Comparison of ENCODE assay signal across 34 cellular contexts in genomic region chr1:47753808-47754207, GRCh38.
DNase-seq lines count a peak whose midpoint lies in the region; ATAC-seq and TF ChIP-seq lines count a peak whose summit lies in the region.
"Had no signal": no experiment of that assay in that cellular context is flagged by ENCODE, and none has a peak within 500 bp of the region (broad histone marks: within the 10 kb centered on the region; RNA-seq: fewer than 3 reads in every experiment).

No MANE protein-coding gene starts in this region.

- CTCF ChIA-PET in OCI-LY7 (lab: Charles Lee; ENCODE audit: unreplicated experiment), result no interaction called here

- no peak for DNase-seq in DMS153 treated with DMSO at 0.1 percent for 48 hours (lab: John Stamatoyannopoulos, UW; ENCODE audit: unreplicated experiment)
- DNase-seq in OCI-LY7 (ENCODE audit: low spot score), result no peak
- DNase-seq in mucosa of descending colon, result no peak
- DNase-seq in NCI-H2196 treated with DMSO at 0.1 percent for 48 hours (lab: John Stamatoyannopoulos, UW; ENCODE audit: unreplicated experiment), result no peak
- DNase-seq: activated CD4-positive, alpha-beta T cell treated with anti-CD3 and anti-CD28 coated beads, Interleukin-2, amount 50 U/mL, for 1 hour; activated CD4-positive, CD25-positive, alpha-beta regulatory T cell; activated gamma-delta T cell; activated naive CD8-positive, alpha-beta T cell treated with anti-CD3 and anti-CD28 coated beads for 36 hours; activated T-cell treated with anti-CD3 and anti-CD28 coated beads, Interleukin-2, amount 50 U/mL, for 24 hours; aorta; BE2C; CD8-positive, alpha-beta memory T cell; gastrocnemius medialis; lower lobe of right lung; midbrain; NCI-H1092; NCI-H1694 treated with DMSO at 0.1 percent for 48 hours; NCI-H2171; NCI-H524 treated with DMSO at 0.1 percent for 48 hours; occipital lobe; PC-9; sigmoid colon; stimulated activated CD4-positive, alpha-beta T cell treated with anti-CD3 and anti-CD28 coated beads, Interleukin-4, amount 100 ng/mL, for 1 hour; T-helper 1 cell; tibial artery had no signal

- H3K79me2 ChIP-seq in OCI-LY3 (ENCODE audit: low read length) (no peaks in the 10 kb centered on the region), OCI-LY7 (ENCODE audit: insufficient read depth, low read depth, low read length) (no peaks in the 10 kb centered on the region)
- H3K79me2 ChIP-seq: hepatocyte had no signal

- H3K4me3 ChIP-seq in OCI-LY3 (ENCODE audit: low read length), result no peak overlapping the region
- no peak overlapping the region for H3K4me3 ChIP-seq in OCI-LY7 (ENCODE audit: low read depth, low read length, poor library complexity, severe bottlenecking)
- no peak overlapping the region for H3K4me3 ChIP-seq in mucosa of descending colon
- H3K4me3 ChIP-seq: gastrocnemius medialis, hepatocyte, lower lobe of right lung, PC-9, prostate gland, sigmoid colon, SK-N-MC, tibial artery, vagina had no signal

- H3K27ac ChIP-seq in OCI-LY3 (ENCODE audit: low read length) (no peak overlapping the region), OCI-LY7 (ENCODE audit: low read depth, low read length, poor library complexity, severe bottlenecking) (no peak overlapping the region)
- H3K27ac ChIP-seq: gastrocnemius medialis, hepatocyte, lower lobe of right lung, PC-9, prostate gland, sigmoid colon, SK-N-MC, vagina had no signal

- H3K36me3 ChIP-seq in OCI-LY3 (replicated peaks; ENCODE audit: low read depth, low read length), result no peaks in the 10 kb centered on the region
- no peaks in the 10 kb centered on the region for H3K36me3 ChIP-seq in OCI-LY7 (ENCODE audit: insufficient read depth, low read length)
- no peaks in the 10 kb centered on the region for H3K36me3 ChIP-seq in mucosa of descending colon (ENCODE audit: low read depth)
- H3K36me3 ChIP-seq: BE2C, gastrocnemius medialis, lower lobe of right lung, prostate gland, sigmoid colon, tibial artery, vagina had no signal

- POLR2A ChIA-PET in OCI-LY7 (lab: Charles Lee), result interaction anchor here (0.6 kb wide), 1 partner anchor 395 kb away, joined by 3 read pairs; no protein-coding TSS in a partner anchor

- no peaks in the 10 kb centered on the region for H4K20me1 ChIP-seq in OCI-LY3 (ENCODE audit: insufficient read depth, low read length)
- no peaks in the 10 kb centered on the region for H4K20me1 ChIP-seq in OCI-LY7 (ENCODE audit: insufficient read depth, low read length)

- H3K9me3 ChIP-seq in OCI-LY3 (ENCODE audit: insufficient read depth, low read length) (no peaks in the 10 kb centered on the region), OCI-LY7 (ENCODE audit: low read length) (no peaks in the 10 kb centered on the region), mucosa of descending colon (no peaks in the 10 kb centered on the region)
- H3K9me3 ChIP-seq: BE2C, gastrocnemius medialis, lower lobe of right lung, prostate gland, sigmoid colon, tibial artery, vagina had no signal

- ATAC-seq in GM18517 (IDR thresholded peaks at IDR 0.05; ENCODE audit: unreplicated experiment) (peak; percentile 72), GM21390 (IDR thresholded peaks at IDR 0.05; ENCODE audit: unreplicated experiment) (peak; percentile 50), HG02885 (IDR thresholded peaks at IDR 0.05; ENCODE audit: poor library complexity, unreplicated experiment) (peak; percentile 61), mucosa of descending colon (no peak)
- ATAC-seq: gastrocnemius medialis; lower lobe of right lung; natural killer cell treated with Interleukin-12 subunit alpha and Interleukin-12 subunit beta and Interleukin-15 and Interleukin-18, amount 100 ng/mL, for 72 hours had no signal

- H3K4me2 ChIP-seq in OCI-LY3 (ENCODE audit: low read length), result peak overlapping the region; percentile 50
- H3K4me2 ChIP-seq in OCI-LY7 (ENCODE audit: low read length), result no peak overlapping the region
- H3K4me2 ChIP-seq: hepatocyte, PC-9 had no signal

- no peak for TF ChIP-seq CTCF in OCI-LY3 (IDR thresholded peaks at IDR 0.05; ENCODE audit: low read depth, low read length)
- no peak for TF ChIP-seq CTCF in OCI-LY7 (conservative IDR thresholded peaks at IDR 0.05; ENCODE audit: low read length)
- TF ChIP-seq CTCF in mucosa of descending colon (IDR thresholded peaks at IDR 0.05), result no peak

- H3K4me1 ChIP-seq in OCI-LY3 (ENCODE audit: low read length) (peaks cover 9% of the 10 kb centered on the region), OCI-LY7 (ENCODE audit: insufficient read depth, low read length, poor library complexity, severe bottlenecking) (no peaks in the 10 kb centered on the region), mucosa of descending colon (ENCODE audit: low read depth) (peaks cover 8% of the 10 kb centered on the region)
- H3K4me1 ChIP-seq: BE2C, gastrocnemius medialis had no signal

- intact Hi-C loops in OCI-LY7 (cut with micrococcal nuclease; ENCODE audit: unreplicated experiment), result no loop called here
- intact Hi-C loops in mucosa of descending colon (cut with DNase I, micrococcal nuclease), result no loop called here

- no peaks in the 10 kb centered on the region for H3K27me3 ChIP-seq in OCI-LY3 (ENCODE audit: low read depth, low read length)
- H3K27me3 ChIP-seq: BE2C, gastrocnemius medialis, hepatocyte, sigmoid colon, tibial artery, vagina had no signal

- no peak overlapping the region for H3K9ac ChIP-seq in OCI-LY3 (ENCODE audit: low read length)

- H2AFZ ChIP-seq in OCI-LY3 (ENCODE audit: low read depth, low read length), result no peak overlapping the region
- H2AFZ ChIP-seq in OCI-LY7 (ENCODE audit: low read length), result no peak overlapping the region
- H2AFZ ChIP-seq: hepatocyte, PC-9 had no signal

- no peaks in the 10 kb centered on the region for H3K9me2 ChIP-seq in OCI-LY7 (ENCODE audit: insufficient read depth, low read length)

- BruUV-seq in OCI-LY7 (replicated peaks; lab: Mats Ljungman, UMichigan), result no TSS peak
